8 cellular contexts compared by ENCODE assay signal in the genomic region with DNA sequence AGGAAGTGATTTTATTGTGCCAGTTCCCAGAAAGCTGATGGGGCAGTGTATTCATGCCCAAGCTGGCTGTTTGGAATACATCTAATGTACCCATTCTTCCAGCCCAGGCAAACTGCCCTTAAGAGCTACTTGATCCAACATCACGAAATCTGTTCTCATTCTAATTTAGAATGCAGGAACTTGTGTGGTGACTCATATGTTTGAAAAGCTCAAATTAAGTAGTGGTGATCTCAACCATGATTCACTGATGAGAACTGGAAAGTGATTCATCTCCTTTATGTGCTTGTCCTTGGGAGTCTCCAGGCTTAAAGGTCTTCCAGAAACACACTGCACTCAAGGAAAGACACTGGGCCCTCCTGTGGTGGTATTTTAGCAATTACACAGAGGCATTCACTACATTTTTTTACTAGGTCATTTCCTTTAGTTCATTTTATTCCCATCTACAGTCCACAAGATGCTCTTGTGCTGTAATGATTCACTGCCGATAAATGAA.
A peak's percentile ranks its signal among the peaks of the same experiment; 100 is the strongest.
DNase-seq lines count a peak whose midpoint lies in the region; ATAC-seq and TF ChIP-seq lines count a peak whose summit lies in the region.

No MANE protein-coding gene starts in this region.

- peak; percentile 63 for TF ChIP-seq RAD21 in IMR-90 (IDR thresholded peaks at IDR 0.05; ENCODE audit: low read length)

- H4K91ac ChIP-seq in IMR-90 (ENCODE audit: insufficient read depth, low read depth, low read length), result peak overlapping the region; percentile 89

- H2BK120ac ChIP-seq in IMR-90 (ENCODE audit: low read depth, low read length), result peak overlapping the region; percentile 96

- peak overlapping the region; percentile 93; the same call in 1 of the 2 replicates for H3K18ac ChIP-seq in IMR-90 (ENCODE audit: low read depth, low read length)

- no TSS peak for BruUV-seq in IMR-90 (replicated peaks; lab: Mats Ljungman, UMichigan)

- dilution Hi-C loops in IMR-90 (cut with HindIII; ENCODE audit: low sequenced_read_pairs, unreplicated experiment), result no loop called here

- no peaks in the 10 kb centered on the region for H3K79me1 ChIP-seq in IMR-90 (ENCODE audit: low read depth in 1 of 2, low read length in 2 of 2)

- peak overlapping the region; percentile 88 for H2AK5ac ChIP-seq in IMR-90 (ENCODE audit: low read depth, low read length)

- H3K27me3 Mint-ChIP-seq in activated T-cell treated with anti-CD3 and anti-CD28 coated beads, Interleukin-2, amount 50 U/mL, for 24 hours, result no peaks in the 10 kb centered on the region

- H2AFZ ChIP-seq in IMR-90 (replicated peaks; ENCODE audit: low read length, poor library complexity), result no peak overlapping the region

- peak; percentile 60 for TF ChIP-seq CTCF in AG10803 (conservative IDR thresholded peaks at IDR 0.05; ENCODE audit: low read length)
- TF ChIP-seq CTCF in IMR-90 (conservative IDR thresholded peaks at IDR 0.05; ENCODE audit: low read depth, low read length), result peak; percentile 60
- peak; percentile 59 for TF ChIP-seq CTCF in cardiac fibroblast (IDR thresholded peaks at IDR 0.05; ENCODE audit: low read depth, low read length)

- peak overlapping the region; percentile 68 for H3K27ac ChIP-seq in IMR-90 (ENCODE audit: insufficient read depth, low read length)
- H3K27ac ChIP-seq in mesodermal cell (ENCODE audit: low read depth, low read length, severe bottlenecking), result peak overlapping the region; percentile 93

- H4K8ac ChIP-seq in IMR-90 (ENCODE audit: low read depth in 2 of 2, low read length in 2 of 2), result peak overlapping the region; percentile 48 to 80; a peak in 3 of 4 replicates

- no CpG with 5 or more reads among the region's 2 CpGs for WGBS in IMR-90 (ENCODE audit: extremely low coverage in 2 of 2, insufficient read length in 1 of 2), 2 experiments
- WGBS in mesodermal cell (ENCODE audit: insufficient coverage in 2 of 2), 2 experiments, result no CpG with 5 or more reads among the region's 2 CpGs

- TF ChIP-seq POLR2A in IMR-90 (IDR thresholded peaks at IDR 0.05; ENCODE audit: low read depth, low read length), result no peak

- DNase-seq in AG10803 (ENCODE audit: low read depth) (peak; percentile 99), IMR-90 (peak; percentile 100), cardiac fibroblast (ENCODE audit: low read depth in 2 of 2) (peak; percentile 97 to 99)
- DNase-seq in activated T-cell treated with anti-CD3 and anti-CD28 coated beads, Interleukin-2, amount 50 U/mL, for 24 hours, result no peak

- no peak overlapping the region for H3K27ac Mint-ChIP-seq in activated T-cell treated with anti-CD3 and anti-CD28 coated beads, Interleukin-2, amount 50 U/mL, for 24 hours

- in situ Hi-C loops in IMR-90 (cut with MboI; ENCODE audit: low sequenced_read_pairs), result no loop called here

- no peaks in the 10 kb centered on the region for H4K20me1 ChIP-seq in IMR-90 (ENCODE audit: insufficient read depth, low read length)

- POLR2A ChIA-PET in IMR-90 (lab: Charles Lee; ENCODE audit: unreplicated experiment), result no interaction called here

- intact Hi-C loops in IMR-90 (cut with micrococcal nuclease), result loop anchor here (1.0 to 2.0 kb wide), 2 partner anchors 58 to 152 kb away; a partner anchor contains a TSS

- H3K14ac ChIP-seq in IMR-90 (replicated peaks; ENCODE audit: low read depth, low read length), result peak overlapping the region; percentile 74

- H3K56ac ChIP-seq in IMR-90 (ENCODE audit: extremely low read depth, insufficient read depth, low read length), result peak overlapping the region; percentile 80

- no peaks in the 10 kb centered on the region for H3K9me3 Mint-ChIP-seq in activated T-cell treated with anti-CD3 and anti-CD28 coated beads, Interleukin-2, amount 50 U/mL, for 24 hours

- H3K4me3 Mint-ChIP-seq in activated T-cell treated with anti-CD3 and anti-CD28 coated beads, Interleukin-2, amount 50 U/mL, for 24 hours, result no peak overlapping the region

- no peaks in the 10 kb centered on the region for H3K36me3 Mint-ChIP-seq in activated T-cell treated with anti-CD3 and anti-CD28 coated beads, Interleukin-2, amount 50 U/mL, for 24 hours (ENCODE audit: low read depth)

- peak overlapping the region; percentile 87; the same call in 1 of the 2 replicates for H3K23ac ChIP-seq in IMR-90 (ENCODE audit: low read depth, low read length)

- H3K9me3 ChIP-seq in IMR-90 (ENCODE audit: control insufficient read depth, insufficient read depth, low read length) (no peaks in the 10 kb centered on the region), mesodermal cell (ENCODE audit: control insufficient read depth, low read length) (no peaks in the 10 kb centered on the region)

- peak overlapping the region; percentile 95 for H2BK20ac ChIP-seq in IMR-90 (ENCODE audit: low read depth, low read length)

- H3K9ac ChIP-seq in IMR-90 (ENCODE audit: low read depth, low read length), result no peak overlapping the region

- H2AK9ac ChIP-seq in IMR-90 (replicated peaks; ENCODE audit: low read depth, low read length, poor library complexity), result no peak overlapping the region

- peak overlapping the region; percentile 34; the same call in 1 of the 2 replicates for H3K4me2 ChIP-seq in IMR-90 (ENCODE audit: low read depth, low read length)

- H3K36me3 ChIP-seq in IMR-90 (ENCODE audit: control insufficient read depth, insufficient read depth, low read length) (no peaks in the 10 kb centered on the region), mesodermal cell (ENCODE audit: control insufficient read depth, insufficient read depth, low read length) (no peaks in the 10 kb centered on the region)

- peak overlapping the region; percentile 39; the same call in 1 of the 2 replicates for H4K5ac ChIP-seq in IMR-90 (ENCODE audit: low read depth, low read length)

- H3K27me3 ChIP-seq in IMR-90 (ENCODE audit: control insufficient read depth, insufficient read depth, low read length), result no peaks in the 10 kb centered on the region

- H3K4me1 Mint-ChIP-seq in activated T-cell treated with anti-CD3 and anti-CD28 coated beads, Interleukin-2, amount 50 U/mL, for 24 hours (ENCODE audit: low read depth), result no peaks in the 10 kb centered on the region

- CTCF ChIA-PET in IMR-90 (lab: Yijun Ruan, JAX), result interaction anchor here (0.6 to 1.3 kb wide), 5 partner anchors 14 to 267 kb away, joined by 3 to 4 read pairs (median 3); no protein-coding TSS in a partner anchor

- H3K4me3 ChIP-seq in AG10803 (ENCODE audit: low read length), result no peak overlapping the region
- H3K4me3 ChIP-seq in IMR-90 (ENCODE audit: insufficient read depth, low read depth, low read length), result no peak overlapping the region
- H3K4me3 ChIP-seq in cardiac fibroblast (replicated peaks in 1 of 2; ENCODE audit: low read depth in 2 of 2, low read length in 2 of 2), result no peak overlapping the region
- H3K4me3 ChIP-seq in mesodermal cell (ENCODE audit: extremely low read depth, insufficient read depth, low read length, poor library complexity, severe bottlenecking), result no peak overlapping the region

- peak overlapping the region; percentile 85; the same call in 1 of the 3 replicates for H2BK15ac ChIP-seq in IMR-90 (ENCODE audit: low read depth, low read length)

- H3K4me1 ChIP-seq in IMR-90 (ENCODE audit: control insufficient read depth, insufficient read depth, low read length) (peaks cover 7% of the 10 kb centered on the region; the same call in 1 of the 2 replicates), mesodermal cell (ENCODE audit: control insufficient read depth, insufficient read depth, low read length, poor library complexity, severe bottlenecking) (peaks cover 13% of the 10 kb centered on the region)

- ATAC-seq in IMR-90 (ENCODE audit: low read depth) (peak; percentile 97), GM19463 (IDR thresholded peaks at IDR 0.05; ENCODE audit: unreplicated experiment) (no peak), GM19324 (IDR thresholded peaks at IDR 0.05; ENCODE audit: low FRiP score, unreplicated experiment) (no peak), GM19035 (IDR thresholded peaks at IDR 0.05; ENCODE audit: unreplicated experiment) (no peak)

- peak overlapping the region; percentile 87 for H3K4ac ChIP-seq in IMR-90 (ENCODE audit: low read depth, low read length)

- 0 out of 2 replicates have a peak, but pooled peaks cover 5% of the 10 kb centered on the region for H3K9me1 ChIP-seq in IMR-90 (ENCODE audit: insufficient read depth, low read length)

- peak overlapping the region; percentile 91 for H2BK5ac ChIP-seq in IMR-90 (ENCODE audit: low read depth, low read length, poor library complexity, severe bottlenecking)

TF ChIP-seq in IMR-90, 13 proteins besides CTCF, POLR2A, EP300 and RAD21:
- TF ChIP-seq NFE2L2 (IDR thresholded peaks at IDR 0.05; ENCODE audit: low read depth, low read length) (0 out of 2 replicates have a peak, but pooled peaks have one; percentile 6), BHLHE40 (IDR thresholded peaks at IDR 0.05; ENCODE audit: low read depth, low read length) (peak; percentile 76), RFX5 (IDR thresholded peaks at IDR 0.05; ENCODE audit: low read depth, low read length) (no peak), CEBPB (IDR thresholded peaks at IDR 0.05; ENCODE audit: low read depth, low read length) (peak; percentile 34; the same call in 1 of the 2 replicates), RCOR1 (IDR thresholded peaks at IDR 0.05; ENCODE audit: insufficient replicate concordance, low read length) (peak; percentile 94), SMC3 (IDR thresholded peaks at IDR 0.05; ENCODE audit: low read depth, low read length) (peak; percentile 66), CHD1 (IDR thresholded peaks at IDR 0.05; ENCODE audit: low read depth, low read length) (no peak), MAFK (IDR thresholded peaks at IDR 0.05; ENCODE audit: low read depth, low read length) (peak; percentile 13; the same call in 1 of the 2 replicates), FOS (IDR thresholded peaks at IDR 0.05; ENCODE audit: low read depth, low read length) (peak; percentile 100), MAZ (IDR thresholded peaks at IDR 0.05; ENCODE audit: borderline replicate concordance, low read depth, low read length) (no peak)
- TF ChIP-seq, protein P1, sequence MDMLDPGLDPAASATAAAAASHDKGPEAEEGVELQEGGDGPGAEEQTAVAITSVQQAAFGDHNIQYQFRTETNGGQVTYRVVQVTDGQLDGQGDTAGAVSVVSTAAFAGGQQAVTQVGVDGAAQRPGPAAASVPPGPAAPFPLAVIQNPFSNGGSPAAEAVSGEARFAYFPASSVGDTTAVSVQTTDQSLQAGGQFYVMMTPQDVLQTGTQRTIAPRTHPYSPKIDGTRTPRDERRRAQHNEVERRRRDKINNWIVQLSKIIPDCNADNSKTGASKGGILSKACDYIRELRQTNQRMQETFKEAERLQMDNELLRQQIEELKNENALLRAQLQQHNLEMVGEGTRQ (IDR thresholded peaks at IDR 0.05; ENCODE audit: low read depth, low read length), result no peak
TF ChIP-seq in IMR-90: peak in this region for 7.
